In the genomic region with DNA sequence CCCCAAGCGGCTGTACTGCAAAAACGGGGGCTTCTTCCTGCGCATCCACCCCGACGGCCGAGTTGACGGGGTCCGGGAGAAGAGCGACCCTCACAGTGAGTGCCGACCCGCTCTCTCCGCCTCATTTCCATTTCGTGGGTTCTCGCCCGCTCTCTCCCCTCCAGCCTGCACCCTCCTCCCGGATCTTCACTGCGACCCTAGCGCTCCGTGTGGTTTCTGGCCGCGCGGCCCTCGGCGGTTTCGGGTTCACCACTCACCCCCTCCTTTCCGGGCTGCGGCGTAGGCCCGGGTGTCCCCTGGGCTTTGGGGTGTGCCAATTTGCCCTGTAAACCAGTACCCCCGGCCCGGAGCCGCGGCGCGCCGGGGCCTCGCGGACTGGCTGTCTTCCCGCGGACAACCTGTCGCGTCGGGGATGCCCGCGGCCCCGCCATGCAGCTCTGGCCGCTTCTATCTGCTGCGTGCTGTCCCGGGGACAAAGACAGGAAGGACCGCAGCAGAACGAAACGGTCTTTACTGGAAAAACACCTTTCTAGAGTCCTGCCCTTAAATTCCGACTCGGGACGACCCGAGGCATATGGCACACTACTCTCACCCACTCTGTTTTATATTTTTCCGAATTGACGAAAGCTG, we compare ENCODE assay signal across 8 cellular contexts. TPM values are rescaled to one million over a fixed set of nuclear protein-coding genes. Genes with fewer than 3 reads are reported as not detected.
DNase-seq lines count a peak whose midpoint lies in the region; ATAC-seq and TF ChIP-seq lines count a peak whose summit lies in the region.

No MANE protein-coding gene starts in this region.

- peaks cover 60% of the 10 kb centered on the region for H3K27me3 Mint-ChIP-seq in activated CD4-positive, alpha-beta memory T cell treated with anti-CD3 and anti-CD28 coated beads for 36 hours
- peaks cover 56% of the 10 kb centered on the region for H3K27me3 Mint-ChIP-seq in type B pancreatic cell

- H3K4me1 Mint-ChIP-seq in activated CD4-positive, alpha-beta memory T cell treated with anti-CD3 and anti-CD28 coated beads for 36 hours (ENCODE audit: low read depth), result peaks cover 13% of the 10 kb centered on the region
- peaks cover 16% of the 10 kb centered on the region for H3K4me1 Mint-ChIP-seq in type B pancreatic cell (ENCODE audit: unreplicated experiment)

- H3K9me3 ChIP-seq in esophagus (ENCODE audit: control insufficient read depth in 2 of 2, insufficient read depth in 1 of 2, low read depth in 1 of 2, low read length in 1 of 2) (no peaks in the 10 kb centered on the region), mucosa of stomach (ENCODE audit: control insufficient read depth, low read length) (no peaks in the 10 kb centered on the region)

- peaks cover 0 to 2% of the 10 kb centered on the region in 2 donors for H3K4me1 ChIP-seq in esophagus (ENCODE audit: control insufficient read depth in 2 of 2, insufficient read depth in 2 of 2, low read length in 1 of 2)
- peaks cover 14% of the 10 kb centered on the region for H3K4me1 ChIP-seq in mucosa of stomach (ENCODE audit: control insufficient read depth, insufficient read depth, low read length)

- intact Hi-C loops in activated CD4-positive, alpha-beta memory T cell treated with anti-CD3 and anti-CD28 coated beads for 36 hours (cut with micrococcal nuclease), result loop anchor here (5.0 kb wide), 1 partner anchor 845 kb away; no protein-coding TSS in a partner anchor

- H3K4me3 Mint-ChIP-seq in activated CD4-positive, alpha-beta memory T cell treated with anti-CD3 and anti-CD28 coated beads for 36 hours, result peak overlapping the region; percentile 74
- peak overlapping the region; percentile 89 for H3K4me3 Mint-ChIP-seq in type B pancreatic cell

- peak overlapping the region; percentile 55 for H3K9ac ChIP-seq in mucosa of stomach (ENCODE audit: low read length)

- peak; percentile 47 for ATAC-seq in GM21576 (IDR thresholded peaks at IDR 0.05; ENCODE audit: unreplicated experiment)

- H3K9me3 Mint-ChIP-seq in activated CD4-positive, alpha-beta memory T cell treated with anti-CD3 and anti-CD28 coated beads for 36 hours, result no peaks in the 10 kb centered on the region
- H3K9me3 Mint-ChIP-seq in type B pancreatic cell, result no peaks in the 10 kb centered on the region

- peak overlapping the region; percentile 3 for H3K27ac Mint-ChIP-seq in activated CD4-positive, alpha-beta memory T cell treated with anti-CD3 and anti-CD28 coated beads for 36 hours
- peak overlapping the region; percentile 61 for H3K27ac Mint-ChIP-seq in type B pancreatic cell

- H3K36me3 Mint-ChIP-seq in activated CD4-positive, alpha-beta memory T cell treated with anti-CD3 and anti-CD28 coated beads for 36 hours, result peaks cover 1% of the 10 kb centered on the region
- H3K36me3 Mint-ChIP-seq in type B pancreatic cell, result peaks cover 4% of the 10 kb centered on the region

- H3K4me3 ChIP-seq in esophagus (ENCODE audit: low read depth in 1 of 2, low read length in 2 of 2) (peak overlapping the region; percentile 58 to 67), mucosa of stomach (ENCODE audit: low read length) (peak overlapping the region; percentile 63)

- peaks cover 0 to 2% of the 10 kb centered on the region in 2 donors for H3K27me3 ChIP-seq in esophagus (ENCODE audit: control insufficient read depth in 1 of 2, insufficient read depth in 2 of 2, low read length in 2 of 2)
- peaks cover 51% of the 10 kb centered on the region for H3K27me3 ChIP-seq in mucosa of stomach (ENCODE audit: control insufficient read depth, insufficient read depth, low read length)

- POLR2A ChIA-PET in activated CD4-positive, alpha-beta memory T cell treated with anti-CD3 and anti-CD28 coated beads for 36 hours (lab: Charles Lee), result interaction anchor here (0.9 kb wide), 1 partner anchor 12 kb away, joined by 4 read pairs; no protein-coding TSS in a partner anchor

- CTCF ChIA-PET in activated CD4-positive, alpha-beta memory T cell treated with anti-CD3 and anti-CD28 coated beads for 36 hours (lab: Charles Lee), result interaction anchor here (0.8 to 1.7 kb wide), 3 partner anchors 23 to 95 kb away, joined by 3 to 4 read pairs (median 3); a partner anchor contains a TSS

- WGBS in esophagus, 2 donors, result 0 to 1% methylated on average over 58 of the region's 58 CpGs

- H3K36me3 ChIP-seq in esophagus (ENCODE audit: control insufficient read depth in 2 of 2, insufficient read depth in 2 of 2, low read length in 1 of 2) (no peaks in the 10 kb centered on the region), mucosa of stomach (ENCODE audit: control insufficient read depth, insufficient read depth, low read length) (no peaks in the 10 kb centered on the region)

- TF ChIP-seq CTCF in type B pancreatic cell (conservative IDR thresholded peaks at IDR 0.05), result no peak

- DNase-seq in NCI-H1417 (lab: John Stamatoyannopoulos, UW) (peak in 2 of 3 experiments; percentile 76 to 79), NCI-H1417 treated with DMSO at 0.1 percent for 48 hours (lab: John Stamatoyannopoulos, UW) (no peak), HuH-7 (ENCODE audit: low spot score) (peak; percentile 65), type B pancreatic cell (ENCODE audit: extremely low spot score, unreplicated experiment) (peak; percentile 71)
- DNase-seq in activated CD4-positive, alpha-beta memory T cell treated with anti-CD3 and anti-CD28 coated beads for 36 hours, result peak; percentile 45

- H3K27ac ChIP-seq in esophagus (ENCODE audit: low read depth in 2 of 2, low read length in 1 of 2), result peak overlapping the region; percentile 74 to 80

RNA-seq across cellular contexts. Expression of a gene that starts 0.7 kb away (rescaled TPM):
- under 1 TPM; 0.36 to 0.56 TPM for total RNA-seq in activated CD4-positive, alpha-beta memory T cell treated with anti-CD3 and anti-CD28 coated beads for 36 hours
- polyA plus RNA-seq in esophagus, result under 1 TPM; 0.61 to 0.99 TPM
- total RNA-seq in type B pancreatic cell (ENCODE audit: low replicate concordance), result 0.98 and 6.5 TPM in 2 replicates
